ENCODE assay signal across 17 cellular contexts in genomic region chr9:93008457-93008856, GRCh38. TPM values are rescaled to one million over a fixed set of nuclear protein-coding genes. Genes with fewer than 3 reads are reported as not detected.
A peak's percentile ranks its signal among the peaks of the same experiment; 100 is the strongest.
DNase-seq lines count a peak whose midpoint lies in the region; ATAC-seq and TF ChIP-seq lines count a peak whose summit lies in the region.
"Had no signal": no experiment of that assay in that cellular context is flagged by ENCODE, and none has a peak within 500 bp of the region (broad histone marks: within the 10 kb centered on the region; RNA-seq: fewer than 3 reads in every experiment).

No MANE protein-coding gene starts in this region.

- no peaks in the 10 kb centered on the region for H3K4me1 ChIP-seq in vagina

- peak overlapping the region; percentile 64 for H3K27ac Mint-ChIP-seq in activated CD4-positive, alpha-beta memory T cell treated with anti-CD3 and anti-CD28 coated beads for 36 hours
- H3K27ac Mint-ChIP-seq in activated CD4-positive, alpha-beta memory T cell treated with anti-CD3 and anti-CD28 coated beads, Interleukin-2, amount 10 ng/mL, durations not matched to agents 7 days and 5 days = no peak overlapping the region

- TF ChIP-seq CTCF in vagina (IDR thresholded peaks at IDR 0.05) (no peak), brain microvascular endothelial cell (IDR thresholded peaks at IDR 0.05; ENCODE audit: low read depth, low read length, missing control alignments) (no peak)

- H3K27me3 Mint-ChIP-seq in activated CD4-positive, alpha-beta memory T cell treated with anti-CD3 and anti-CD28 coated beads for 36 hours = no peaks in the 10 kb centered on the region
- no peaks in the 10 kb centered on the region for H3K27me3 Mint-ChIP-seq in activated CD4-positive, alpha-beta memory T cell treated with anti-CD3 and anti-CD28 coated beads, Interleukin-2, amount 10 ng/mL, durations not matched to agents 7 days and 5 days

- TF ChIP-seq POLR2A in vagina (IDR thresholded peaks at IDR 0.05) = no peak

- H3K4me3 Mint-ChIP-seq in activated CD4-positive, alpha-beta memory T cell treated with anti-CD3 and anti-CD28 coated beads for 36 hours = no peak overlapping the region
- H3K4me3 Mint-ChIP-seq in activated CD4-positive, alpha-beta memory T cell treated with anti-CD3 and anti-CD28 coated beads, Interleukin-2, amount 10 ng/mL, durations not matched to agents 7 days and 5 days = no peak overlapping the region

- no peak overlapping the region for H3K4me3 ChIP-seq in vagina
- H3K4me3 ChIP-seq in brain microvascular endothelial cell (ENCODE audit: low read depth, low read length) = no peak overlapping the region
- H3K4me3 ChIP-seq: BLaER1 treated with 17β-estradiol and CSF1 and Interleukin-3, amounts not matched to agents 10 nM and 100 nM had no signal

- H3K9me3 ChIP-seq in vagina = no peaks in the 10 kb centered on the region
- H3K9me3 ChIP-seq: BLaER1 treated with 17β-estradiol and CSF1 and Interleukin-3, amounts not matched to agents 10 nM and 100 nM had no signal

- no peaks in the 10 kb centered on the region for H3K9me3 Mint-ChIP-seq in activated CD4-positive, alpha-beta memory T cell treated with anti-CD3 and anti-CD28 coated beads for 36 hours
- no peaks in the 10 kb centered on the region for H3K9me3 Mint-ChIP-seq in activated CD4-positive, alpha-beta memory T cell treated with anti-CD3 and anti-CD28 coated beads, Interleukin-2, amount 10 ng/mL, durations not matched to agents 7 days and 5 days

- in situ Hi-C loops in brain microvascular endothelial cell (cut with HindIII; ENCODE audit: low pct_ligation_motif_present, low sequenced_read_pairs) = no loop called here

- H3K27ac ChIP-seq in vagina = no peak overlapping the region
- H3K27ac ChIP-seq in brain microvascular endothelial cell = no peak overlapping the region
- H3K27ac ChIP-seq: BLaER1 treated with 17β-estradiol and CSF1 and Interleukin-3, amounts not matched to agents 10 nM and 100 nM had no signal

- no peak for DNase-seq in activated CD4-positive, alpha-beta memory T cell treated with anti-CD3 and anti-CD28 coated beads for 36 hours
- DNase-seq in activated CD4-positive, alpha-beta memory T cell treated with anti-CD3 and anti-CD28 coated beads, Interleukin-2, amount 10 ng/mL, durations not matched to agents 7 days and 5 days = no peak
- DNase-seq in cardiac septum (ENCODE audit: low spot score) (peak; percentile 9), left cardiac atrium (no peak), islet precursor cell (peak; percentile 30), vagina (ENCODE audit: extremely low spot score in 2 of 2) (peak; percentile 18 to 37), NCI-H748 (lab: John Stamatoyannopoulos, UW; ENCODE audit: unreplicated experiment) (no peak), brain microvascular endothelial cell (no peak)
- DNase-seq: DND-41, GDM1, IMR-90, NCI-H1417, NCI-H524 had no signal

- no peak for ATAC-seq in left cardiac atrium
- ATAC-seq: HCT116 had no signal

- no peaks in the 10 kb centered on the region for H3K27me3 ChIP-seq in vagina
- no peaks in the 10 kb centered on the region for H3K27me3 ChIP-seq in brain microvascular endothelial cell (replicated peaks)
- H3K27me3 ChIP-seq: BLaER1 treated with 17β-estradiol and CSF1 and Interleukin-3, amounts not matched to agents 10 nM and 100 nM had no signal

- H3K4me1 Mint-ChIP-seq in activated CD4-positive, alpha-beta memory T cell treated with anti-CD3 and anti-CD28 coated beads for 36 hours (ENCODE audit: low read depth) = peaks cover 22% of the 10 kb centered on the region
- H3K4me1 Mint-ChIP-seq in activated CD4-positive, alpha-beta memory T cell treated with anti-CD3 and anti-CD28 coated beads, Interleukin-2, amount 10 ng/mL, durations not matched to agents 7 days and 5 days = peaks cover 14% of the 10 kb centered on the region

- POLR2A ChIA-PET in activated CD4-positive, alpha-beta memory T cell treated with anti-CD3 and anti-CD28 coated beads for 36 hours (lab: Charles Lee) = interaction anchor here (0.6 kb wide), 1 partner anchor 148 kb away, joined by 3 read pairs; no protein-coding TSS in a partner anchor
- POLR2A ChIA-PET in activated CD4-positive, alpha-beta memory T cell treated with anti-CD3 and anti-CD28 coated beads, Interleukin-2, amount 10 ng/mL, durations not matched to agents 7 days and 5 days (lab: Charles Lee) = interaction anchor here (1.1 kb wide), 1 partner anchor 20 kb away, joined by 3 read pairs; no protein-coding TSS in a partner anchor

- intact Hi-C loops in activated CD4-positive, alpha-beta memory T cell treated with anti-CD3 and anti-CD28 coated beads for 36 hours (cut with micrococcal nuclease) = no loop called here
- intact Hi-C loops in cardiac septum (cut with DNase I) (no loop called here), left cardiac atrium (cut with DNase I) (no loop called here), vagina (cut with DNase I) (no loop called here)

- peaks cover 41% of the 10 kb centered on the region for H3K36me3 Mint-ChIP-seq in activated CD4-positive, alpha-beta memory T cell treated with anti-CD3 and anti-CD28 coated beads for 36 hours
- peaks cover 81% of the 10 kb centered on the region for H3K36me3 Mint-ChIP-seq in activated CD4-positive, alpha-beta memory T cell treated with anti-CD3 and anti-CD28 coated beads, Interleukin-2, amount 10 ng/mL, durations not matched to agents 7 days and 5 days (ENCODE audit: low read depth)

- no peaks in the 10 kb centered on the region for H3K36me3 ChIP-seq in vagina
- H3K36me3 ChIP-seq in brain microvascular endothelial cell (replicated peaks) = no peaks in the 10 kb centered on the region

- CTCF ChIA-PET in activated CD4-positive, alpha-beta memory T cell treated with anti-CD3 and anti-CD28 coated beads for 36 hours (lab: Charles Lee) = no interaction called here
- CTCF ChIA-PET in activated CD4-positive, alpha-beta memory T cell treated with anti-CD3 and anti-CD28 coated beads, Interleukin-2, amount 10 ng/mL, durations not matched to agents 7 days and 5 days (lab: Charles Lee) = no interaction called here

RNA-seq across cellular contexts. Expression of gene SUSD3, which starts 50.0 kb away (rescaled TPM):
- total RNA-seq in activated CD4-positive, alpha-beta memory T cell treated with anti-CD3 and anti-CD28 coated beads for 36 hours = 10 to 100 TPM; 67.0 to 72.8 TPM
- 10 to 100 TPM; 69.6 to 71.4 TPM for total RNA-seq in activated CD4-positive, alpha-beta memory T cell treated with anti-CD3 and anti-CD28 coated beads, Interleukin-2, amount 10 ng/mL, durations not matched to agents 7 days and 5 days
- 1.1 TPM for total RNA-seq in cardiac septum
- 1 to 10 TPM; 1.6 to 2.4 TPM for total RNA-seq in left cardiac atrium
- total RNA-seq in vagina = 25.0 TPM
- total RNA-seq: A172, LHCN-M2 had no signal

Comparison
In these comparisons a context has a peak if more than half of its experiments do, and no peak if none do; other contexts are left out.
1. DNase-seq: peak in cardiac septum (single experiment), islet precursor cell (single experiment) and vagina (2 of 2); none in activated CD4-positive, alpha-beta memory T cell treated with anti-CD3 and anti-CD28 coated beads for 36 hours (single experiment), activated CD4-positive, alpha-beta memory T cell treated with anti-CD3 and anti-CD28 coated beads, Interleukin-2, amount 10 ng/mL, durations not matched to agents 7 days and 5 days (single experiment), left cardiac atrium (single experiment), NCI-H748 (single experiment) and brain microvascular endothelial cell (single experiment).